ENCODE assay signal across 8 cellular contexts in genomic region chr6:129598244-129599187, GRCh38.
A peak's percentile ranks its signal among the peaks of the same experiment; 100 is the strongest.
DNase-seq lines count a peak whose midpoint lies in the region; ATAC-seq and TF ChIP-seq lines count a peak whose summit lies in the region.

No MANE protein-coding gene starts in this region.

- no peaks in the 10 kb centered on the region for H3K4me1 ChIP-seq in hepatocyte (ENCODE audit: insufficient read depth)

- 42% methylated on average over 6 of the region's 6 CpGs for WGBS in hepatocyte (ENCODE audit: low lambda C conversion rate, missing lambda C conversion rate)

- H3K27me3 ChIP-seq in hepatocyte: no peaks in the 10 kb centered on the region

- H3K79me2 ChIP-seq in hepatocyte: no peaks in the 10 kb centered on the region

- H3K4me3 ChIP-seq in astrocyte of the spinal cord (ENCODE audit: low read depth, low read length): no peak overlapping the region
- H3K4me3 ChIP-seq in hepatocyte: no peak overlapping the region

- no peaks in the 10 kb centered on the region for H3K9me3 ChIP-seq in hepatocyte (ENCODE audit: low read depth)

- DNase-seq in DMS153 (lab: John Stamatoyannopoulos, UW) (peak; percentile 38), NCI-H748 (lab: John Stamatoyannopoulos, UW; ENCODE audit: unreplicated experiment) (peak; percentile 67), astrocyte of the spinal cord (ENCODE audit: low read depth, low spot score) (peak; percentile 86), hepatocyte (ENCODE audit: low spot score) (peak; percentile 72), smooth muscle cell of the brain vasculature (ENCODE audit: low read depth, low spot score) (peak; percentile 61)
- DNase-seq in stimulated activated CD4-positive, alpha-beta T cell treated with anti-CD3 and anti-CD28 coated beads, Interleukin-2, amount 100 ng/mL, for 24 hours: no peak

- no peaks in the 10 kb centered on the region for H3K36me3 ChIP-seq in hepatocyte (replicated peaks; ENCODE audit: insufficient read depth, low read depth)

- H3K27ac ChIP-seq in hepatocyte: no peak overlapping the region

- ATAC-seq in GM19452 (IDR thresholded peaks at IDR 0.05; ENCODE audit: unreplicated experiment) (peak; percentile 54), HG03521 (IDR thresholded peaks at IDR 0.05; ENCODE audit: unreplicated experiment) (peak; percentile 65)

- in situ Hi-C loops in astrocyte of the spinal cord (cut with HindIII; ENCODE audit: low sequenced_read_pairs): no loop called here

- H2AFZ ChIP-seq in hepatocyte: no peak overlapping the region

- no peaks in the 10 kb centered on the region for H4K20me1 ChIP-seq in hepatocyte (ENCODE audit: insufficient read depth, poor library complexity, severe bottlenecking)

- peak; percentile 61 for TF ChIP-seq CTCF in astrocyte of the spinal cord (IDR thresholded peaks at IDR 0.05; ENCODE audit: low read depth, low read length)
- TF ChIP-seq CTCF in hepatocyte (IDR thresholded peaks at IDR 0.05; ENCODE audit: poor library complexity): peak; percentile 92

- no peaks in the 10 kb centered on the region for H3K9me2 ChIP-seq in hepatocyte (replicated peaks; ENCODE audit: insufficient read depth)

- H3K4me2 ChIP-seq in hepatocyte: no peak overlapping the region

Comparison
In these comparisons a context has a peak if more than half of its experiments do, and no peak if none do; other contexts are left out.
1. DNase-seq: peak in DMS153 (single experiment), NCI-H748 (single experiment), astrocyte of the spinal cord (single experiment), hepatocyte (single experiment) and smooth muscle cell of the brain vasculature (single experiment); none in stimulated activated CD4-positive, alpha-beta T cell treated with anti-CD3 and anti-CD28 coated beads, Interleukin-2, amount 100 ng/mL, for 24 hours (0 of 2).